8 cellular contexts compared by ENCODE assay signal in genomic region chr4:183797041-183797444, GRCh38.
DNase-seq lines count a peak whose midpoint lies in the region; ATAC-seq and TF ChIP-seq lines count a peak whose summit lies in the region.

No MANE protein-coding gene starts in this region.

- peak; percentile 48 for ATAC-seq in RWPE2 (ENCODE audit: low read depth)
- ATAC-seq in GM21381 (IDR thresholded peaks at IDR 0.05; ENCODE audit: unreplicated experiment) = no peak
- ATAC-seq in GM19455 (IDR thresholded peaks at IDR 0.05; ENCODE audit: unreplicated experiment) = no peak

- H3K4me3 ChIP-seq in RWPE2 (ENCODE audit: severe bottlenecking) (peak overlapping the region; percentile 37), trophoblast cell (ENCODE audit: low read depth, low read length) (peak overlapping the region; percentile 75)

- H4K8ac ChIP-seq in trophoblast cell (ENCODE audit: low read depth, low read length) = peak overlapping the region; percentile 40

- H3K27me3 ChIP-seq in RWPE2 (ENCODE audit: insufficient read depth, poor library complexity, severe bottlenecking) = peaks cover 3% of the 10 kb centered on the region
- peaks cover 7% of the 10 kb centered on the region for H3K27me3 ChIP-seq in trophoblast cell (ENCODE audit: insufficient read depth, low read length)

- no peak for TF ChIP-seq CTCF in RWPE2 (IDR thresholded peaks at IDR 0.05; ENCODE audit: poor library complexity, severe bottlenecking)

- no peak overlapping the region for H2BK12ac ChIP-seq in trophoblast cell (ENCODE audit: low read length)

- H3K36me3 ChIP-seq in RWPE2 (ENCODE audit: low read depth) (no peaks in the 10 kb centered on the region), trophoblast cell (ENCODE audit: control insufficient read depth in 1 of 2, insufficient read depth in 2 of 2, low read length in 2 of 2) (no peaks in the 10 kb centered on the region)

- H3K9me3 ChIP-seq in RWPE2 (ENCODE audit: severe bottlenecking) = peaks cover 3% of the 10 kb centered on the region
- H3K9me3 ChIP-seq in trophoblast cell (ENCODE audit: insufficient read depth, low read depth, low read length) = peaks cover 2% of the 10 kb centered on the region

- no peak overlapping the region for H2BK120ac ChIP-seq in trophoblast cell (ENCODE audit: insufficient read depth, low read length, poor library complexity)

- no peak overlapping the region for H3K14ac ChIP-seq in trophoblast cell (ENCODE audit: low read length)

- peaks cover 1% of the 10 kb centered on the region for H3K79me1 ChIP-seq in trophoblast cell (ENCODE audit: low read length)

- H3K18ac ChIP-seq in trophoblast cell (ENCODE audit: low read length) = peak overlapping the region; percentile 46

- H3K27ac ChIP-seq in RWPE2 (ENCODE audit: poor library complexity, severe bottlenecking) (no peak overlapping the region), trophoblast cell (ENCODE audit: low read depth, low read length) (no peak overlapping the region)

- H3K4me1 ChIP-seq in RWPE2 (ENCODE audit: insufficient read depth, poor library complexity, severe bottlenecking) (no peaks in the 10 kb centered on the region), trophoblast cell (ENCODE audit: control insufficient read depth in 1 of 2, insufficient read depth in 2 of 2, low read length in 2 of 2) (peaks cover 0 to 16% of the 10 kb centered on the region in 2 experiments)

- H2BK5ac ChIP-seq in trophoblast cell (ENCODE audit: low read depth, low read length, poor library complexity) = no peak overlapping the region

- H3K23ac ChIP-seq in trophoblast cell (ENCODE audit: low read length) = no peak overlapping the region

- no peak overlapping the region for H2AK5ac ChIP-seq in trophoblast cell (ENCODE audit: low read length)

- WGBS in trophoblast cell (ENCODE audit: extremely low coverage, insufficient coverage, insufficient read length) = no CpG with 5 or more reads among the region's 39 CpGs

- H3K9ac ChIP-seq in trophoblast cell (ENCODE audit: low read length) = no peak overlapping the region

- H3K79me2 ChIP-seq in trophoblast cell (ENCODE audit: control insufficient read depth, insufficient read depth, low read length, poor library complexity) = no peaks in the 10 kb centered on the region

- H4K12ac ChIP-seq in trophoblast cell (ENCODE audit: low read depth, low read length) = no peak overlapping the region

- peak overlapping the region; percentile 98 for H3K4me2 ChIP-seq in trophoblast cell (ENCODE audit: low read length)

- H4K91ac ChIP-seq in trophoblast cell (ENCODE audit: low read depth, low read length) = no peak overlapping the region

- H3K4ac ChIP-seq in trophoblast cell (ENCODE audit: low read depth, low read length) = no peak overlapping the region

- peak overlapping the region; percentile 32 for H2AFZ ChIP-seq in trophoblast cell (ENCODE audit: insufficient read depth, low read length, poor library complexity)

- peak; percentile 27 for DNase-seq in DMS114 treated with DMSO at 0.1 percent for 48 hours (lab: John Stamatoyannopoulos, UW; ENCODE audit: unreplicated experiment)
- DNase-seq in RWPE2 (ENCODE audit: low spot score) = no peak
- DNase-seq in glomerular visceral epithelial cell (ENCODE audit: extremely low spot score) = peak; percentile 40
- peak; percentile 2 to 49 for DNase-seq in trophoblast cell
- DNase-seq in activated effector memory CD4-positive, alpha-beta T cell treated with anti-CD3 and anti-CD28 coated beads, Interleukin-2, amount 50 U/mL, for 16 hours = no peak
- no peak for DNase-seq in NCI-H2107 treated with DMSO at 0.1 percent for 48 hours (lab: John Stamatoyannopoulos, UW; ENCODE audit: unreplicated experiment)

Comparison
In these comparisons a context has a peak if more than half of its experiments do, and no peak if none do; other contexts are left out.
1. DNase-seq: peak in DMS114 treated with DMSO at 0.1 percent for 48 hours (single experiment), glomerular visceral epithelial cell (single experiment) and trophoblast cell (2 of 2); none in RWPE2 (single experiment), activated effector memory CD4-positive, alpha-beta T cell treated with anti-CD3 and anti-CD28 coated beads, Interleukin-2, amount 50 U/mL, for 16 hours (single experiment) and NCI-H2107 treated with DMSO at 0.1 percent for 48 hours (single experiment).